ENCODE assay signal across 1 cellular context in the genomic region with DNA sequence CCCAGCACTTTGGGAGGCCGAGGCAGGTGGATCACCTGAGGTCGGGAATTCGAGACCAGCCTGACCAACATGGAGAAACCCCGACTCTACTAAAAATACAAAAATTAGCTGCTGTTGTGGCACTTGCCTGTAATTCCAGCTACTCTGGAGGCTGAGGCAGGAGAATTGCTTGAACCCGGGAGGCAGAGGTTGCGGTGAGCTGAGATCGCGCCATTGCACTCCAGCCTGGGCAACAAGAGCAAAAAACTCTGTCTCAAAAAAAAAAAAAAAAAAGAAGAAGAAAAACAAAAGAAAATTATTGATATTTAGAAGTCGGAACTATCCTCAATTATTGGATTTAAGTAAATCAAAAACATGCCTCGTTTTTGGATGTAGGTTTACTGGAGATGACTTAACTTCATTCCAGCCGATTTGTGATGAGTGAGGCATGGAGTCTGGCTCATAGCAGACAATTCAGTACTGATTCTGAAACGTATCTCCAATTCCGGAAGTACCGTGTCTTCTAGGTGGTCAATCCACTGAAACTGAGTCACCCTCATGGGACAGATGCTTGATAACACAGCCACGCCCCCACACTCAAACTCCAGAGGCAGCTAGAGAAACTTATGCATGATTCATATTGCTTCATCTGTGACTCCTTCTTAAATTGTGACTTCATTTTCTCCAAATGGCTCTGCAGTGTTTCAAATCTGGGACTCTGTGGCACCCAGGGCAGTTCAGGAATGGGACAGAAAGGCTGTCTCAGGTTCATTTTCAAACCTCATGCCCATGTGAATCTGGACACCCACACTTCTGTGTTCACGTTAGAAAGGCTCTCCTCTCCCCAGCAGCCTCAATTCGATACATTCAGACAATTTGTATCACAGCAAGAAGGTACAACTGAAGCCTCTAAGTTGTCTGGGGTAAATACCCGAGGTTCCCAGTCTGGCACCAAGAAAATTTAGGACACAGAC.
TF ChIP-seq lines count a peak whose summit lies in the region.

No MANE protein-coding gene starts in this region.

TF ChIP-seq in K562, 482 proteins besides CTCF, POLR2A, EP300 and RAD21 (continued from another document and continues in another):
- TF ChIP-seq E2F8 (IDR thresholded peaks at IDR 0.05; ENCODE audit: low read depth, partially characterized antibody) (no peak), KLF10 (CRISPR knock-in tag; IDR thresholded peaks at IDR 0.05) (no peak), GABPA (tag; conservative IDR thresholded peaks at IDR 0.05; ENCODE audit: low read depth) (peak; percentile 62), ZNF133 (CRISPR knock-in tag; IDR thresholded peaks at IDR 0.05) (no peak), HLTF (IDR thresholded peaks at IDR 0.05) (no peak), NR2C2 (CRISPR knock-in tag; IDR thresholded peaks at IDR 0.05) (no peak), NR2C2 (tag; IDR thresholded peaks at IDR 0.05) (no peak), BRF1 (IDR thresholded peaks at IDR 0.05; ENCODE audit: borderline replicate concordance, extremely low read depth, insufficient read length) (no peak), SRSF3 (IDR thresholded peaks at IDR 0.05; ENCODE audit: insufficient read depth, low read length) (no peak), MITF (IDR thresholded peaks at IDR 0.05) (peak; percentile 97), ILF3 (IDR thresholded peaks at IDR 0.05; ENCODE audit: borderline replicate concordance) (no peak), ETS2 (tag; IDR thresholded peaks at IDR 0.05; ENCODE audit: borderline replicate concordance, poor library complexity, severe bottlenecking) (no peak), NR0B1 (IDR thresholded peaks at IDR 0.05; ENCODE audit: partially characterized antibody) (no peak), PRMT5 (CRISPR knock-in tag; IDR thresholded peaks at IDR 0.05) (no peak), FOXM1 (IDR thresholded peaks at IDR 0.05; ENCODE audit: low read depth) (peak; percentile 42; the same call in 1 of the 2 replicates), FOXM1 (CRISPR knock-in tag; IDR thresholded peaks at IDR 0.05; ENCODE audit: low read depth) (no peak), RHOXF2B (CRISPR knock-in tag; conservative IDR thresholded peaks at IDR 0.05) (no peak), FOXJ3 (CRISPR knock-in tag; IDR thresholded peaks at IDR 0.05) (no peak), HCFC1 (IDR thresholded peaks at IDR 0.05; ENCODE audit: low read depth, low read length) (no peak), TFAP4 (CRISPR knock-in tag; IDR thresholded peaks at IDR 0.05; ENCODE audit: borderline replicate concordance) (peak; percentile 30; the same call in 1 of the 2 replicates), PTBP1 (IDR thresholded peaks at IDR 0.05; ENCODE audit: low read depth, low read length) (no peak), TCF7L2 (IDR thresholded peaks at IDR 0.05; ENCODE audit: low read depth, low read length) (no peak), ZBTB43 (CRISPR knock-in tag; IDR thresholded peaks at IDR 0.05) (no peak), POLR2AphosphoS2 (IDR thresholded peaks at IDR 0.05; ENCODE audit: low read length) (no peak), FUS (optimal IDR thresholded peaks at IDR 0.05; ENCODE audit: low read depth, low read length) (no peak), POLR2B (IDR thresholded peaks at IDR 0.05; ENCODE audit: low read depth, partially characterized antibody) (no peak), ZNF143 (CRISPR knock-in tag; IDR thresholded peaks at IDR 0.05) (no peak), ARHGAP35 (IDR thresholded peaks at IDR 0.05; ENCODE audit: partially characterized antibody) (no peak), ZZZ3 (IDR thresholded peaks at IDR 0.05) (no peak), KAT8 (IDR thresholded peaks at IDR 0.05; ENCODE audit: low read depth) (no peak), FOXA3 (CRISPR knock-in tag; conservative IDR thresholded peaks at IDR 0.05 in 1 of 2, IDR thresholded peaks at IDR 0.05 in 1 of 2) (no peak), XRCC3 (IDR thresholded peaks at IDR 0.05) (no peak), TEAD1 (CRISPR knock-in tag; IDR thresholded peaks at IDR 0.05) (no peak), CAMTA2 (CRISPR knock-in tag; conservative IDR thresholded peaks at IDR 0.05) (no peak), ZNF140 (CRISPR knock-in tag; IDR thresholded peaks at IDR 0.05) (no peak), ELK1 (CRISPR knock-in tag; IDR thresholded peaks at IDR 0.05) (no peak), SMARCA5 (IDR thresholded peaks at IDR 0.05) (no peak), HNRNPK (IDR thresholded peaks at IDR 0.05; ENCODE audit: low read depth, low read length, poor library complexity, severe bottlenecking) (no peak), FOS (IDR thresholded peaks at IDR 0.05; ENCODE audit: extremely low read depth, insufficient read length) (peak; percentile 71), ZNF282 (CRISPR knock-in tag; IDR thresholded peaks at IDR 0.05) (no peak), TEAD2 (tag; IDR thresholded peaks at IDR 0.05) (no peak), STAG1 (CRISPR knock-in tag; IDR thresholded peaks at IDR 0.05; ENCODE audit: borderline replicate concordance) (no peak), HNRNPH1 (optimal IDR thresholded peaks at IDR 0.05; ENCODE audit: low read depth, low read length) (no peak), COPS2 (conservative IDR thresholded peaks at IDR 0.05) (no peak), MTA1 (IDR thresholded peaks at IDR 0.05; ENCODE audit: borderline replicate concordance) (no peak; the same call in 1 of the 2 replicates), GTF2A2 (tag; IDR thresholded peaks at IDR 0.05) (no peak)
- TF ChIP-seq, protein P1, sequence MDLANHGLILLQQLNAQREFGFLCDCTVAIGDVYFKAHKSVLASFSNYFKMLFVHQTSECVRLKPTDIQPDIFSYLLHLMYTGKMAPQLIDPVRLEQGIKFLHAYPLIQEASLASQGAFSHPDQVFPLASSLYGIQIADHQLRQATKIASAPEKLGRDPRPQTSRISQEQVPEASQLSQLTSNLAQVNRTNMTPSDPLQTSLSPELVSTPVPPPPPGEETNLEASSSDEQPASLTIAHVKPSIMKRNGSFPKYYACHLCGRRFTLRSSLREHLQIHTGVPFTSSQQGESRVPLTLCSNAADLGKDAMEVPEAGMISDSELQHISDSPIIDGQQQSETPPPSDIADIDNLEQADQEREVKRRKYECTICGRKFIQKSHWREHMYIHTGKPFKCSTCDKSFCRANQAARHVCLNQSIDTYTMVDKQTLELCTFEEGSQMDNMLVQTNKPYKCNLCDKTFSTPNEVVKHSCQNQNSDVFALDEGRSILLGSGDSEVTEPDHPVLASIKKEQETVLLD (IDR thresholded peaks at IDR 0.05), result peak; percentile 39; the same call in 1 of the 2 replicates
